In genomic region chr13:89701913-89702312, GRCh38 we compare ENCODE assay signal across 19 cellular contexts.
DNase-seq lines count a peak whose midpoint lies in the region; ATAC-seq and TF ChIP-seq lines count a peak whose summit lies in the region.
"Had no signal": no experiment of that assay in that cellular context is flagged by ENCODE, and none has a peak within 500 bp of the region (broad histone marks: within the 10 kb centered on the region; RNA-seq: fewer than 3 reads in every experiment).

No MANE protein-coding gene starts in this region.

- H2AFZ ChIP-seq in Karpas-422 (ENCODE audit: low read length) = 0 out of 2 replicates have a peak overlapping the region, but pooled peaks have one; percentile 12

- no peak overlapping the region for H3K4me2 ChIP-seq in Karpas-422 (ENCODE audit: low read depth, low read length, poor library complexity, severe bottlenecking)
- H3K4me2 ChIP-seq: BLaER1 had no signal

- ATAC-seq in upper lobe of right lung = peak; percentile 66
- ATAC-seq: GM12878 had no signal

- no peaks in the 10 kb centered on the region for H3K36me3 Mint-ChIP-seq in mesothelial cell of epicardium
- H3K36me3 Mint-ChIP-seq: CD14-positive monocyte; CD4-positive, alpha-beta memory T cell; CD4-positive, CD25-positive, alpha-beta regulatory T cell; CD8-positive, alpha-beta memory T cell had no signal

- H3K4me1 ChIP-seq in Karpas-422 (ENCODE audit: low read length) = no peaks in the 10 kb centered on the region
- H3K4me1 ChIP-seq in upper lobe of right lung = no peaks in the 10 kb centered on the region
- H3K4me1 ChIP-seq: BE2C, BLaER1 had no signal

- H4K20me1 ChIP-seq in Karpas-422 (ENCODE audit: insufficient read depth, low read depth, low read length) = no peaks in the 10 kb centered on the region
- H4K20me1 ChIP-seq: BLaER1 had no signal

- H3K4me3 Mint-ChIP-seq in mesothelial cell of epicardium = no peak overlapping the region
- H3K4me3 Mint-ChIP-seq: CD14-positive monocyte; CD4-positive, alpha-beta memory T cell; CD4-positive, CD25-positive, alpha-beta regulatory T cell; CD8-positive, alpha-beta memory T cell had no signal

- no peak overlapping the region for H3K27ac ChIP-seq in Karpas-422 (ENCODE audit: low read length)
- no peak overlapping the region for H3K27ac ChIP-seq in upper lobe of right lung
- H3K27ac ChIP-seq: BLaER1 had no signal

- no peaks in the 10 kb centered on the region for H3K27me3 Mint-ChIP-seq in mesothelial cell of epicardium (ENCODE audit: low read depth)
- H3K27me3 Mint-ChIP-seq: CD4-positive, alpha-beta memory T cell; CD4-positive, CD25-positive, alpha-beta regulatory T cell; CD8-positive, alpha-beta memory T cell had no signal

- H3K9me3 ChIP-seq in Karpas-422 (ENCODE audit: low read length) (peaks cover 9% of the 10 kb centered on the region; the same call in 1 of the 2 replicates), upper lobe of right lung (no peaks in the 10 kb centered on the region)
- H3K9me3 ChIP-seq: BE2C, BLaER1 had no signal

- H3K36me3 ChIP-seq in Karpas-422 (ENCODE audit: insufficient read depth, low read length) (no peaks in the 10 kb centered on the region), upper lobe of right lung (no peaks in the 10 kb centered on the region)
- H3K36me3 ChIP-seq: BE2C, BLaER1 had no signal

- H3K27ac Mint-ChIP-seq in mesothelial cell of epicardium = peak overlapping the region; percentile 79
- H3K27ac Mint-ChIP-seq: CD14-positive monocyte; CD4-positive, alpha-beta memory T cell; CD4-positive, CD25-positive, alpha-beta regulatory T cell; CD8-positive, alpha-beta memory T cell had no signal

- H3K9me3 Mint-ChIP-seq in mesothelial cell of epicardium = peaks cover 4% of the 10 kb centered on the region

- TF ChIP-seq CTCF in mesothelial cell of epicardium (IDR thresholded peaks at IDR 0.05; ENCODE audit: unreplicated experiment) (no peak), upper lobe of right lung (IDR thresholded peaks at IDR 0.05) (no peak)

- peaks cover 14% of the 10 kb centered on the region for H3K4me1 Mint-ChIP-seq in mesothelial cell of epicardium
- H3K4me1 Mint-ChIP-seq: CD14-positive monocyte; CD4-positive, alpha-beta memory T cell; CD4-positive, CD25-positive, alpha-beta regulatory T cell; CD8-positive, alpha-beta memory T cell had no signal

- DNase-seq in Karpas-422 (no peak), mesothelial cell of epicardium (ENCODE audit: low spot score in 2 of 2, unreplicated experiment in 2 of 2) (no peak), upper lobe of right lung (no peak), NCI-H446 (lab: John Stamatoyannopoulos, UW) (no peak), GF-D8 (lab: John Stamatoyannopoulos, UW) (no peak)
- DNase-seq in stimulated activated naive CD4-positive, alpha-beta T cell (lab: John Stamatoyannopoulos, UW) = no peak
- DNase-seq: 8988T; ACHN; BE2C; C1 segment of cervical spinal cord; CD4-positive, alpha-beta memory T cell; CD4-positive, CD25-positive, alpha-beta regulatory T cell; CD8-positive, alpha-beta memory T cell; COR-L47; DMS 273 treated with DMSO at 0.1 percent for 48 hours; DMS79 treated with DMSO at 0.1 percent for 48 hours had no signal

- intact Hi-C loops in upper lobe of right lung (cut with DNase I) = no loop called here

- H3K79me2 ChIP-seq in Karpas-422 (ENCODE audit: low read length) = no peaks in the 10 kb centered on the region

- no peak overlapping the region for H3K4me3 ChIP-seq in Karpas-422 (ENCODE audit: low read length)
- no peak overlapping the region for H3K4me3 ChIP-seq in upper lobe of right lung
- H3K4me3 ChIP-seq: BLaER1, GM12878 had no signal

- no peaks in the 10 kb centered on the region for H3K27me3 ChIP-seq in Karpas-422 (ENCODE audit: low read length)
- H3K27me3 ChIP-seq in upper lobe of right lung = no peaks in the 10 kb centered on the region
- H3K27me3 ChIP-seq: BE2C, BLaER1 had no signal

- H3K9ac ChIP-seq in Karpas-422 (ENCODE audit: low read length) = no peak overlapping the region
- H3K9ac ChIP-seq: BLaER1 had no signal

- no peaks in the 10 kb centered on the region for H3K9me2 ChIP-seq in Karpas-422 (replicated peaks; ENCODE audit: insufficient read depth, low read length)
